In the genomic region with DNA sequence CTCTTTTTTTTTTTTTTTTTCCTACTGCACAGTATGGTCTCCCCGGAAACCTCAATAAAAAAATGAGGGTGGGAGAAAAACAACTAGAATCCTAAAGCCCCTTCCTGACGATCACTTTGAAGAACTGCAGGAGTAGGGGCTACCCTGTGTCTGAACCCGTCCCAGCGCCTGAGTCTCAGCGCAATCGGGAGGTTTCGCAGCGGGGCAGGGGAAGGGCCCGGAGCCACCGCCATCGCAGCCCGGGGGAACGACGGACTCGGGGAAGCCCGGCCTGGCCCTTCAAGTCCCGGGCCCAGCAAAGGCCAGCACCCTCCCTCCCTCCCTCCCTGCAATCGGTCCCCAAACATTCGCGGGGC, we compare ENCODE assay signal across 8 cellular contexts. TPM values are rescaled to one million over a fixed set of nuclear protein-coding genes. Genes with fewer than 3 reads are reported as not detected.
DNase-seq lines count a peak whose midpoint lies in the region; ATAC-seq and TF ChIP-seq lines count a peak whose summit lies in the region.

No MANE protein-coding gene starts in this region.

- intact Hi-C loops in PC-9 (cut with micrococcal nuclease; ENCODE audit: unreplicated experiment) = loop anchor here (5.0 kb wide), 1 partner anchor 421 kb away; the partner anchor contains the start of gene NEDD4L

- no peaks in the 10 kb centered on the region for H3K9me2 ChIP-seq in PC-9 (ENCODE audit: insufficient read depth)

- H3K36me3 ChIP-seq in PC-9 (ENCODE audit: low read depth) (peaks cover 23% of the 10 kb centered on the region), endocrine pancreas (ENCODE audit: control insufficient read depth, insufficient read depth, low read length) (no peaks in the 10 kb centered on the region), mucosa of rectum (ENCODE audit: control insufficient read depth in 2 of 2, insufficient read depth in 2 of 2, low read length in 2 of 2) (peaks cover 3 to 5% of the 10 kb centered on the region in 2 donors)

- H3F3A ChIP-seq in PC-9 (ENCODE audit: insufficient read depth, low read depth) = 0 out of 2 replicates have a peak, but pooled peaks cover 7% of the 10 kb centered on the region

- peaks cover 14% of the 10 kb centered on the region for H3K4me1 ChIP-seq in PC-9 (replicated peaks; ENCODE audit: insufficient read depth)
- peaks cover 10% of the 10 kb centered on the region for H3K4me1 ChIP-seq in endocrine pancreas (ENCODE audit: control insufficient read depth, insufficient read depth, low read length)
- H3K4me1 ChIP-seq in mucosa of rectum (ENCODE audit: control insufficient read depth in 2 of 2, insufficient read depth in 2 of 2, low read length in 2 of 2) = peaks cover 3 to 7% of the 10 kb centered on the region in 2 donors

- no TSS peak for BruUV-seq in PC-9 (replicated peaks; lab: Mats Ljungman, UMichigan)

- peak overlapping the region; percentile 95 for H3K4me3 ChIP-seq in PC-9
- peak overlapping the region; percentile 88 for H3K4me3 ChIP-seq in endocrine pancreas (ENCODE audit: control insufficient read depth, insufficient read depth, low read length)
- H3K4me3 ChIP-seq in mucosa of rectum (ENCODE audit: low read length in 2 of 2) = peak overlapping the region; percentile 95

- no peaks in the 10 kb centered on the region for H3K9me3 Mint-ChIP-seq in activated CD4-positive, alpha-beta T cell treated with anti-CD3 and anti-CD28 coated beads, Interleukin-2, amount 10 ng/mL, durations not matched to agents 7 days and 5 days

- H3K27ac ChIP-seq in PC-9 (peak overlapping the region; percentile 75), mucosa of rectum (ENCODE audit: low read depth in 2 of 2, low read length in 2 of 2) (peak overlapping the region; percentile 89 to 93)

- CTCF ChIA-PET in activated CD4-positive, alpha-beta T cell treated with anti-CD3 and anti-CD28 coated beads, Interleukin-2, amount 10 ng/mL, durations not matched to agents 7 days and 5 days (lab: Charles Lee) = interaction anchor here (0.6 to 1.6 kb wide), 4 partner anchors 9 to 701 kb away, joined by 3 to 6 read pairs (median 4); no protein-coding TSS in a partner anchor
- CTCF ChIA-PET in PC-9 (lab: Charles Lee) = no interaction called here

- no peaks in the 10 kb centered on the region for H3K27me3 ChIP-seq in PC-9 (ENCODE audit: insufficient read depth, low read depth)
- H3K27me3 ChIP-seq in endocrine pancreas (ENCODE audit: control insufficient read depth, insufficient read depth, low read length) = no peaks in the 10 kb centered on the region
- H3K27me3 ChIP-seq in mucosa of rectum (ENCODE audit: control insufficient read depth in 2 of 2, insufficient read depth in 2 of 2, low read length in 2 of 2) = no peaks in the 10 kb centered on the region

- no peaks in the 10 kb centered on the region for H3K27me3 Mint-ChIP-seq in activated CD4-positive, alpha-beta T cell treated with anti-CD3 and anti-CD28 coated beads, Interleukin-2, amount 10 ng/mL, durations not matched to agents 7 days and 5 days

- H3K4me1 Mint-ChIP-seq in activated CD4-positive, alpha-beta T cell treated with anti-CD3 and anti-CD28 coated beads, Interleukin-2, amount 10 ng/mL, durations not matched to agents 7 days and 5 days = peaks cover 26% of the 10 kb centered on the region

- no peak for TF ChIP-seq CTCF in PC-9 (conservative IDR thresholded peaks at IDR 0.05)

- peaks cover 17% of the 10 kb centered on the region for H4K20me1 ChIP-seq in PC-9 (ENCODE audit: insufficient read depth)

- H3K4me3 Mint-ChIP-seq in activated CD4-positive, alpha-beta T cell treated with anti-CD3 and anti-CD28 coated beads, Interleukin-2, amount 10 ng/mL, durations not matched to agents 7 days and 5 days = peak overlapping the region; percentile 91

- H3K9ac ChIP-seq in endocrine pancreas (ENCODE audit: control insufficient read depth, insufficient read depth, low read length) (peak overlapping the region; percentile 96), mucosa of rectum (ENCODE audit: low read depth in 1 of 2, low read length in 2 of 2) (peak overlapping the region; percentile 86 to 91)

- H3K4me2 ChIP-seq in PC-9 = peak overlapping the region; percentile 99

- peak; percentile 19 for ATAC-seq in HG02571 (IDR thresholded peaks at IDR 0.05; ENCODE audit: unreplicated experiment)

- H3K9me3 ChIP-seq in PC-9 (ENCODE audit: insufficient read depth, low read depth) (no peaks in the 10 kb centered on the region), endocrine pancreas (ENCODE audit: control insufficient read depth, low read length) (no peaks in the 10 kb centered on the region), mucosa of rectum (ENCODE audit: control insufficient read depth in 2 of 2, low read length in 2 of 2) (no peaks in the 10 kb centered on the region)

- peaks cover 45% of the 10 kb centered on the region for H3K79me2 ChIP-seq in PC-9 (ENCODE audit: low read depth)

- DNase-seq in activated CD4-positive, alpha-beta T cell treated with anti-CD3 and anti-CD28 coated beads, Interleukin-2, amount 10 ng/mL, durations not matched to agents 7 days and 5 days = no peak
- DNase-seq in activated CD4-positive, alpha-beta T cell treated with anti-CD3 and anti-CD28 coated beads, Interleukin-2, amount 50 U/mL, for 48 hours = no peak
- no peak for DNase-seq in PC-9
- no peak for DNase-seq in COLO829 (ENCODE audit: low spot score)
- no peak for DNase-seq in T-helper 9 cell

- peaks cover 20% of the 10 kb centered on the region for H3K36me3 Mint-ChIP-seq in activated CD4-positive, alpha-beta T cell treated with anti-CD3 and anti-CD28 coated beads, Interleukin-2, amount 10 ng/mL, durations not matched to agents 7 days and 5 days (ENCODE audit: low read depth)

- H3K27ac Mint-ChIP-seq in activated CD4-positive, alpha-beta T cell treated with anti-CD3 and anti-CD28 coated beads, Interleukin-2, amount 10 ng/mL, durations not matched to agents 7 days and 5 days = peak overlapping the region; percentile 98

- peak overlapping the region; percentile 89 for H2AFZ ChIP-seq in PC-9

- POLR2A ChIA-PET in activated CD4-positive, alpha-beta T cell treated with anti-CD3 and anti-CD28 coated beads, Interleukin-2, amount 10 ng/mL, durations not matched to agents 7 days and 5 days (lab: Charles Lee) = no interaction called here
- POLR2A ChIA-PET in PC-9 (lab: Charles Lee; ENCODE audit: unreplicated experiment) = no interaction called here

RNA-seq across cellular contexts. Expression of gene NARS1, which starts 0.4 kb away (rescaled TPM):
- total RNA-seq in activated CD4-positive, alpha-beta T cell treated with anti-CD3 and anti-CD28 coated beads, Interleukin-2, amount 10 ng/mL, durations not matched to agents 7 days and 5 days = 10 to 100 TPM; 71.7 to 84.7 TPM
- total RNA-seq in PC-9 (2021) = 101 and 104 TPM in 2 replicates

RNA-seq across cellular contexts. Expression of gene FECH, which starts 34.7 kb away (rescaled TPM):
- 10 to 100 TPM; 18.7 to 23.1 TPM for total RNA-seq in activated CD4-positive, alpha-beta T cell treated with anti-CD3 and anti-CD28 coated beads, Interleukin-2, amount 10 ng/mL, durations not matched to agents 7 days and 5 days
- 75.7 and 83.4 TPM in 2 replicates for total RNA-seq in PC-9 (2021)
